Comparison of ENCODE assay signal across 8 cellular contexts in genomic region chr19:18208098-18208951, GRCh38. TPM values are rescaled to one million over a fixed set of nuclear protein-coding genes. Genes with fewer than 3 reads are reported as not detected.
DNase-seq lines count a peak whose midpoint lies in the region; ATAC-seq, FAIRE-seq and TF ChIP-seq lines count a peak whose summit lies in the region.

No MANE protein-coding gene starts in this region.

- no peaks in the 10 kb centered on the region for H3K36me3 ChIP-seq in sigmoid colon

- TF ChIP-seq EP300 in sigmoid colon (IDR thresholded peaks at IDR 0.05), result peak in 1 of 4 donors; percentile 5

- TF ChIP-seq CTCF in HFFc6 (IDR thresholded peaks at IDR 0.05) (peak; percentile 89), sigmoid colon (IDR thresholded peaks at IDR 0.05) (peak in 3 of 4 experiments; percentile 21 to 76 (median 43))

- FAIRE-seq in GM19239 (lab: Jason Lieb, UNC), result no peak

- H3K27me3 ChIP-seq in sigmoid colon, result no peaks in the 10 kb centered on the region

- H3K27me3 Mint-ChIP-seq in HFFc6 (ENCODE audit: insufficient read depth), result peaks cover 3% of the 10 kb centered on the region

- DNase-seq in CD1c-positive myeloid dendritic cell (ENCODE audit: extremely low spot score) (peak; percentile 57), HFFc6 (peak; percentile 74), fibroblast of gingiva (ENCODE audit: low read depth) (peak; percentile 60), sigmoid colon (peak; percentile 84), GM19239 (ENCODE audit: insufficient read length, low spot score) (no peak)
- DNase-seq in activated CD4-positive, alpha-beta T cell treated with anti-CD3 and anti-CD28 coated beads for 48 hours, result peak; percentile 72

- no peak for TF ChIP-seq POLR2A in sigmoid colon (IDR thresholded peaks at IDR 0.05)

- intact Hi-C loops in sigmoid colon (cut with DNase I), result loop anchor here (1.0 to 5.0 kb wide), 2 partner anchors 43 to 204 kb away; no protein-coding TSS in a partner anchor

- WGBS in sigmoid colon, 2 donors, result 11 to 23% methylated on average over 32 of the region's 32 CpGs

- peaks cover 39% of the 10 kb centered on the region for H3K4me1 Mint-ChIP-seq in HFFc6 (ENCODE audit: low read depth)

- H3K27ac Mint-ChIP-seq in HFFc6, result peak overlapping the region; percentile 67

- no peaks in the 10 kb centered on the region for H3K9me3 Mint-ChIP-seq in HFFc6

- no peak for ATAC-seq in GM19035 (IDR thresholded peaks at IDR 0.05; ENCODE audit: unreplicated experiment)
- ATAC-seq in HG03457 (IDR thresholded peaks at IDR 0.05; ENCODE audit: unreplicated experiment), result no peak

- peak overlapping the region; percentile 15 to 61 (median 38) for H3K27ac ChIP-seq in sigmoid colon

- H3K4me1 ChIP-seq in sigmoid colon, result peaks cover 0 to 27% (median 21%) of the 10 kb centered on the region in 4 donors

- no peak overlapping the region for H3K4me3 ChIP-seq in sigmoid colon

- no peaks in the 10 kb centered on the region for H3K36me3 Mint-ChIP-seq in HFFc6 (ENCODE audit: low read depth)

- no peaks in the 10 kb centered on the region for H3K9me3 ChIP-seq in sigmoid colon

- H3K4me3 Mint-ChIP-seq in HFFc6, result peak overlapping the region; percentile 68

RNA-seq across cellular contexts. Expression of gene RAB3A, which starts 4.5 kb away (rescaled TPM):
- 1 to 10 TPM; 6.1 to 9.0 (median 7.3) TPM for total RNA-seq in HFFc6 (2021; fragmentation: NEBNext Ultra II Directional; extraction: Animal tissue kit (Norgen Biotek cat#: 25700))
- total RNA-seq in sigmoid colon, result 1 to 10 TPM in 3 of 4 donors, under 1 TPM in 1; 0.66 to 2.9 (median 2.2) TPM
- 1 to 10 TPM; 2.1 to 4.8 (median 4.2) TPM for polyA plus RNA-seq in sigmoid colon

RNA-seq across cellular contexts. Expression of gene MPV17L2, which starts 15.3 kb away (rescaled TPM):
- 10 to 100 TPM in 5 of 6 experiments, 1 to 10 TPM in 1; 9.7 to 14.9 (median 13.1) TPM for total RNA-seq in HFFc6 (2021; fragmentation: NEBNext Ultra II Directional; extraction: Animal tissue kit (Norgen Biotek cat#: 25700))
- total RNA-seq in sigmoid colon, result 10 to 100 TPM; 15.8 to 37.3 (median 26.2) TPM
- polyA plus RNA-seq in sigmoid colon, result 10 to 100 TPM in 2 of 3 donors, 1 to 10 TPM in 1; 9.0 to 26.4 (median 12.0) TPM

RNA-seq across cellular contexts. Expression of gene PDE4C, which starts 17.9 kb away (rescaled TPM):
- total RNA-seq in HFFc6 (2021; fragmentation: NEBNext Ultra II Directional; extraction: Animal tissue kit (Norgen Biotek cat#: 25700)), result under 1 TPM in 1 of 6 experiments, not detected in 5; 0.14 TPM
- total RNA-seq in sigmoid colon, result 1 to 10 TPM; 1.8 to 8.6 (median 4.5) TPM
- 1 to 10 TPM in 1 of 3 donors, not detected in 2; 4.0 TPM for polyA plus RNA-seq in sigmoid colon

RNA-seq across cellular contexts. Expression of gene IFI30, which starts 34.7 kb away (rescaled TPM):
- total RNA-seq in HFFc6 (2021; fragmentation: NEBNext Ultra II Directional; extraction: Animal tissue kit (Norgen Biotek cat#: 25700)), result 1 to 10 TPM; 4.9 to 9.0 (median 6.0) TPM
- total RNA-seq in sigmoid colon, result 10 to 100 TPM in 3 of 4 donors, 1 to 10 TPM in 1; 9.1 to 45.7 (median 44.5) TPM
- polyA plus RNA-seq in sigmoid colon, result 100 to 1,000 TPM in 2 of 3 donors, 10 to 100 TPM in 1; 96.7 to 412 (median 178) TPM

RNA-seq across cellular contexts. Expression of gene PIK3R2, which starts 55.4 kb away (rescaled TPM):
- total RNA-seq in HFFc6 (2021; fragmentation: NEBNext Ultra II Directional; extraction: Animal tissue kit (Norgen Biotek cat#: 25700)), result 10 to 100 TPM; 51.9 to 66.1 (median 56.0) TPM
- total RNA-seq in sigmoid colon, result 10 to 100 TPM in 2 of 4 donors, 1 to 10 TPM in 2; 7.8 to 18.0 (median 9.5) TPM
- polyA plus RNA-seq in sigmoid colon, result 1 to 10 TPM; 1.8 to 8.7 (median 6.5) TPM
